In the genomic region with DNA sequence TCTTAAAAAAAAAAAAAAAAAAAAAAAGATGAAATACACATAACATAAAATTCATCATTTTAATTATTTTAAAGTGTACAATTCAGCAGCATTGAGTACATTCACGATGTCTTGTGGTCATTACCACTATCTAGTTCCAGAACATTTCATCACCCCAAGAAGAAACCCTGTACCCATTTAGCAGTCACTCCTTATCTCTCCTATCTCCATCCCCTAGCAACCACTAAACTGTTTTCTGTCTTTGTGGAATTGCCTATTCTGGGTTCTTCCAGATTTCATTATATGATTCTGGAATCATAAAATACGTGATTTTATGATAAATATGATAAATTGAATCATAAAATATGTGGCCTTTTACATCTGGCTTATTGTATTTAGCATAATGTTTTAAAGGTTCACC, we compare ENCODE assay signal across 10 cellular contexts. TPM values are rescaled to one million over a fixed set of nuclear protein-coding genes. Genes with fewer than 3 reads are reported as not detected.
"Had no signal": no experiment of that assay in that cellular context is flagged by ENCODE, and none has a peak within 500 bp of the region (broad histone marks: within the 10 kb centered on the region; RNA-seq: fewer than 3 reads in every experiment).

No MANE protein-coding gene starts in this region.

- H3K9ac ChIP-seq: GM23248, KMS-11 had no signal

- H3K4me2 ChIP-seq: KMS-11 had no signal

- ATAC-seq: HCT116 had no signal

- FAIRE-seq: HTR-8/SVneo had no signal

- H2AFZ ChIP-seq: GM23248 had no signal

- DNase-seq: GM23248, GOT3, H7, HFFc6, IMR-90, KBM-7 had no signal

- H3K27ac ChIP-seq: GM23248, KMS-11 had no signal

- H3K4me3 ChIP-seq: GM23248, HAP-1 had no signal

- H3K36me3 ChIP-seq: HAP-1 had no signal

- H3K4me1 ChIP-seq: HAP-1 had no signal

- H3K9me3 ChIP-seq: HAP-1 had no signal

RNA-seq across cellular contexts. Expression of a gene that starts 8.9 kb away (rescaled TPM):
- total RNA-seq: GM23248, IMR-90 had no signal
- polyA plus RNA-seq: GM23248 had no signal
